Comparison of ENCODE assay signal across 19 cellular contexts in the genomic region with DNA sequence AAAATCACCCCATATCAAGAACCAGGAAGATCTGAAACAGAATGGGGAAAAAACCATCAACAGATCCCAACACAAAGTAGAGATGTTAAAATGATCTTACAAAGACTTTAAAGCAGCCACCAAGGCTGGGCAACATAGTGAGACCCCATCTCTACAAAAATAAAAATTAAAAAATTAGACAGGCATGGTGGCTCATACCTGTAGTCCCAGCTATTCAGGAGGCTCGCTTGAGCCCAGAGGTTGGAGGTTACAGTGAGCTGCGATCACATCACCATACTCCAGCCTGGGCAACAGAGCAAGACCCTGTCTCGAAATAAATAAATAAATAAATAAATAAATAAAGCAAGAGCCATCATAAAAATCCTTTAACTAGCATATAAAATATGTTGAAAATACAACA. TPM values are rescaled to one million over a fixed set of nuclear protein-coding genes. Genes with fewer than 3 reads are reported as not detected.
DNase-seq lines count a peak whose midpoint lies in the region; ATAC-seq, FAIRE-seq and TF ChIP-seq lines count a peak whose summit lies in the region.
"Had no signal": no experiment of that assay in that cellular context is flagged by ENCODE, and none has a peak within 500 bp of the region (broad histone marks: within the 10 kb centered on the region; RNA-seq: fewer than 3 reads in every experiment).

No MANE protein-coding gene starts in this region.

- no peak overlapping the region for H3K4me2 ChIP-seq in K562 (ENCODE audit: insufficient read depth, low read length)
- H3K4me2 ChIP-seq: A549; BLaER1 treated with 17β-estradiol and CSF1 and Interleukin-3, amounts not matched to agents 10 nM and 100 nM had no signal

- no peak for TF ChIP-seq CTCF in HEK293 (tag by site-specific recombination; IDR thresholded peaks at IDR 0.05)
- no peak for TF ChIP-seq CTCF in K562 (IDR thresholded peaks at IDR 0.05 in 2 of 3, conservative IDR thresholded peaks at IDR 0.05 in 1 of 3; ENCODE audit: insufficient read depth in 2 of 3, low read depth in 1 of 3, low read length in 3 of 3)
- TF ChIP-seq CTCF in right atrium auricular region (IDR thresholded peaks at IDR 0.05), result no peak

- WGBS in K562 (ENCODE audit: insufficient coverage, low coverage, missing lambda C conversion rate), result 95% methylated on average over 3 of the region's 3 CpGs

- H3K9ac ChIP-seq in K562 (ENCODE audit: insufficient read depth in 1 of 2, low read depth in 2 of 2, low read length in 2 of 2), result no peak overlapping the region
- H3K9ac ChIP-seq: BLaER1 treated with 17β-estradiol and CSF1 and Interleukin-3, amounts not matched to agents 10 nM and 100 nM had no signal

- peak overlapping the region; percentile 5 for H3K27ac Mint-ChIP-seq in activated naive CD4-positive, alpha-beta T cell treated with anti-CD3 and anti-CD28 coated beads, Interleukin-2, amount 50 U/mL, for 24 hours
- H3K27ac Mint-ChIP-seq: CD4-positive, alpha-beta T cell had no signal

- no peak for TF ChIP-seq POLR2A in K562 (conservative IDR thresholded peaks at IDR 0.05)

- H3K4me3 Mint-ChIP-seq in activated naive CD4-positive, alpha-beta T cell treated with anti-CD3 and anti-CD28 coated beads, Interleukin-2, amount 50 U/mL, for 24 hours, result no peak overlapping the region
- H3K4me3 Mint-ChIP-seq: CD4-positive, alpha-beta T cell; CD8-positive, alpha-beta T cell had no signal

- peaks cover 99% of the 10 kb centered on the region for H3K79me2 ChIP-seq in K562 (ENCODE audit: control insufficient read depth, insufficient read depth, low read length)

- H3K9me3 ChIP-seq in HEK293 (ENCODE audit: control insufficient read depth, insufficient read depth, low read depth, low read length), result no peaks in the 10 kb centered on the region
- H3K9me3 ChIP-seq in K562 (replicated peaks; ENCODE audit: control insufficient read depth, insufficient read depth, low read depth, low read length), result no peaks in the 10 kb centered on the region
- peaks cover 0 to 13% of the 10 kb centered on the region in 2 donors for H3K9me3 ChIP-seq in right atrium auricular region
- H3K9me3 ChIP-seq: Caco-2 had no signal

- peaks cover 3% of the 10 kb centered on the region; the same call in 1 of the 2 replicates for H4K20me1 ChIP-seq in K562 (replicated peaks; ENCODE audit: control insufficient read depth, insufficient read depth, low read length)

- no peaks in the 10 kb centered on the region for H3K9me1 ChIP-seq in K562 (ENCODE audit: control insufficient read depth, insufficient read depth, low read length)

- H3K9me3 Mint-ChIP-seq in activated naive CD4-positive, alpha-beta T cell treated with anti-CD3 and anti-CD28 coated beads, Interleukin-2, amount 50 U/mL, for 24 hours, result peaks cover 5% of the 10 kb centered on the region

- no peak for TF ChIP-seq RAD21 in K562 (CRISPR knock-in tag; conservative IDR thresholded peaks at IDR 0.05 in 1 of 2, IDR thresholded peaks at IDR 0.05 in 1 of 2)

- no TSS peak for BruUV-seq in K562 (replicated peaks; lab: Mats Ljungman, UMichigan)

- H3K36me3 Mint-ChIP-seq in activated naive CD4-positive, alpha-beta T cell treated with anti-CD3 and anti-CD28 coated beads, Interleukin-2, amount 50 U/mL, for 24 hours, result peaks cover 23% of the 10 kb centered on the region

- H3K36me3 ChIP-seq in HEK293 (ENCODE audit: control insufficient read depth in 2 of 2, insufficient read depth in 1 of 2, low read length in 2 of 2) (no peaks in the 10 kb centered on the region), K562 (ENCODE audit: control insufficient read depth, insufficient read depth, low read length) (no peaks in the 10 kb centered on the region; the same call in 2 of the 3 replicates), right atrium auricular region (no peaks in the 10 kb centered on the region)

- no peak overlapping the region for H2AFZ ChIP-seq in K562 (ENCODE audit: low read depth, low read length)

- H3K27me3 ChIP-seq in K562 (ENCODE audit: control insufficient read depth in 2 of 2, insufficient read depth in 2 of 2, low read length in 2 of 2), result no peaks in the 10 kb centered on the region
- no peaks in the 10 kb centered on the region for H3K27me3 ChIP-seq in right atrium auricular region
- H3K27me3 ChIP-seq: BLaER1 treated with 17β-estradiol and CSF1 and Interleukin-3, amounts not matched to agents 10 nM and 100 nM had no signal

- ATAC-seq in K562, result no peak
- ATAC-seq: A549; CD8-positive, alpha-beta T cell had no signal

- in situ Hi-C loops in K562 (cut with MboI), result no loop called here

- H3K4me3 ChIP-seq in HEK293 (ENCODE audit: low read depth, low read length) (no peak overlapping the region), K562 (no peak overlapping the region), right atrium auricular region (no peak overlapping the region)
- H3K4me3 ChIP-seq: A549; BLaER1 treated with 17β-estradiol and CSF1 and Interleukin-3, amounts not matched to agents 10 nM and 100 nM had no signal

- no peak overlapping the region for H3K27ac ChIP-seq in HEK293 (ENCODE audit: extremely low read depth, low read depth, low read length)
- no peak overlapping the region for H3K27ac ChIP-seq in K562 (ENCODE audit: extremely low read depth, low read depth, low read length)
- no peak overlapping the region for H3K27ac ChIP-seq in right atrium auricular region
- H3K27ac ChIP-seq: 22Rv1; A549; BLaER1 treated with 17β-estradiol and CSF1 and Interleukin-3, amounts not matched to agents 10 nM and 100 nM; C4-2B had no signal

- CTCF ChIA-PET in HEK293 (lab: Yijun Ruan, JAX) (interaction anchor here (0.7 to 1.9 kb wide), 2 partner anchors 10 to 18 kb away, joined by 3 to 5 read pairs; no protein-coding TSS in a partner anchor), K562 (lab: Yijun Ruan, JAX; ENCODE audit: low intra/inter-chr PET ratio) (no interaction called here)

- peaks cover 73% of the 10 kb centered on the region for H3K4me1 Mint-ChIP-seq in activated naive CD4-positive, alpha-beta T cell treated with anti-CD3 and anti-CD28 coated beads, Interleukin-2, amount 50 U/mL, for 24 hours

- POLR2A ChIA-PET in HEK293 (lab: Yijun Ruan, JAX), result no interaction called here
- POLR2A ChIA-PET in K562 (lab: Yijun Ruan, JAX), result interaction anchor here (0.6 to 1.1 kb wide), 3 partner anchors 11 to 360 kb away, joined by 3 to 6 read pairs (median 3); no protein-coding TSS in a partner anchor

- no peak for FAIRE-seq in K562 (lab: Jason Lieb, UNC)
- FAIRE-seq: A549, G401.6 had no signal

- intact Hi-C loops in K562 (cut with micrococcal nuclease), result no loop called here

- TF ChIP-seq EP300 in K562 (IDR thresholded peaks at IDR 0.05; ENCODE audit: low read length), result no peak

- no peaks in the 10 kb centered on the region for H3K27me3 Mint-ChIP-seq in activated naive CD4-positive, alpha-beta T cell treated with anti-CD3 and anti-CD28 coated beads, Interleukin-2, amount 50 U/mL, for 24 hours
- H3K27me3 Mint-ChIP-seq: B cell; CD4-positive, alpha-beta T cell had no signal

- no peaks in the 10 kb centered on the region for H3K4me1 ChIP-seq in HEK293 (ENCODE audit: control insufficient read depth, insufficient read depth, low read length)
- no peaks in the 10 kb centered on the region for H3K4me1 ChIP-seq in K562 (replicated peaks in 1 of 2; ENCODE audit: control insufficient read depth in 2 of 2, insufficient read depth in 2 of 2, low read length in 2 of 2)
- peaks cover 0 to 8% of the 10 kb centered on the region in 2 donors for H3K4me1 ChIP-seq in right atrium auricular region
- H3K4me1 ChIP-seq: A549; BLaER1 treated with 17β-estradiol and CSF1 and Interleukin-3, amounts not matched to agents 10 nM and 100 nM; Caco-2 had no signal

- no peak for DNase-seq in activated naive CD4-positive, alpha-beta T cell treated with Interleukin-2 at 50 U/mL for 16 hours
- DNase-seq in K562 (ENCODE audit: extremely low read depth in 1 of 4, low spot score in 3 of 4) (no peak), right atrium auricular region (ENCODE audit: low spot score) (no peak), MV-4-11 (lab: John Stamatoyannopoulos, UW) (no peak)
- DNase-seq: AML-193; Caco-2; Calu3; CD4-positive, alpha-beta T cell; CD8-positive, alpha-beta T cell; DMS79 treated with DMSO at 0.1 percent for 48 hours; GF-D8 had no signal

TF ChIP-seq in HEK293, 187 proteins besides CTCF, POLR2A, EP300 and RAD21:
- TF ChIP-seq KLF1 (tag by site-specific recombination; IDR thresholded peaks at IDR 0.05) (no peak), YY1 (tag by site-specific recombination; IDR thresholded peaks at IDR 0.05) (no peak), ZNF221 (tag by site-specific recombination; IDR thresholded peaks at IDR 0.05; ENCODE audit: borderline replicate concordance) (no peak), SP3 (tag by site-specific recombination; IDR thresholded peaks at IDR 0.05) (no peak), ZNF121 (tag by site-specific recombination; IDR thresholded peaks at IDR 0.05) (peak; percentile 81)

TF ChIP-seq in K562, 482 proteins besides CTCF, POLR2A, EP300 and RAD21:
- no peak for TF ChIP-seq ZNF695 (CRISPR knock-in tag; IDR thresholded peaks at IDR 0.05)
- TF ChIP-seq ZNF121 (CRISPR knock-in tag; conservative IDR thresholded peaks at IDR 0.05), result peak; percentile 95
- no peak for TF ChIP-seq CEBPG (CRISPR knock-in tag; IDR thresholded peaks at IDR 0.05)
- TF ChIP-seq CEBPG (tag; conservative IDR thresholded peaks at IDR 0.05 in 1 of 2, IDR thresholded peaks at IDR 0.05 in 1 of 2), result no peak
- TF ChIP-seq BCOR (IDR thresholded peaks at IDR 0.05), result peak; percentile 63; the same call in 1 of the 2 replicates

RNA-seq across cellular contexts. Expression of a gene that starts 20.5 kb away (rescaled TPM):
- total RNA-seq in K562 (2011; cell fraction: chromatin; rRNA removed; ENCODE audit: low replicate concordance), result 113 and 316 TPM in 2 replicates
- total RNA-seq in K562 (2011; cell fraction: nucleolus; rRNA removed), result 99.9 and 122 TPM in 2 replicates
- 188 and 269 TPM in 2 replicates for total RNA-seq in K562 (2011; cell fraction: nucleoplasm; rRNA removed)
- total RNA-seq in K562 (2014; rRNA removed) (61.1 and 63.8 TPM in 2 replicates), K562 (2014; rRNA removed; fragmentation: Illumina TruSeq; extraction: Trizol) (69.3 and 74.5 TPM in 2 replicates), K562 (2015; rRNA removed; fragmentation: Illumina TruSeq; extraction: Trizol) (55.9 and 56.2 TPM in 2 replicates), K562 (2021) (65.0 and 66.0 TPM in 2 replicates), right atrium auricular region (10 to 100 TPM; 34.2 to 51.7 TPM)
- polyA plus RNA-seq in K562 (2011; rRNA removed) (121 and 127 TPM in 2 replicates), K562 (2014; fragmentation: Illumina TruSeq; extraction: Trizol) (60.8 and 67.7 TPM in 2 replicates), K562 (2014; fragmentation: Nextera tagmentation; extraction: Ambion mirVana) (10 to 100 TPM; 30.2 to 36.7 TPM), K562 (2014; rRNA removed) (130 and 142 TPM in 2 replicates)
- 16.1 and 37.4 TPM in 2 replicates for polyA plus RNA-seq in K562 (2011; cell fraction: cytosol; rRNA removed)
- 313 and 349 TPM in 2 replicates for polyA plus RNA-seq in K562 (2011; cell fraction: nucleus; rRNA removed)
- 55.8 and 60.0 TPM in 2 replicates for polyA plus RNA-seq in K562 (2012)
- 58.1 and 85.0 TPM in 2 replicates for polyA minus RNA-seq in K562 (2011; rRNA and poly(A)+ RNA removed)
- polyA minus RNA-seq in K562 (2011; cell fraction: cytosol; rRNA and poly(A)+ RNA removed), result 22.3 and 29.2 TPM in 2 replicates
- polyA minus RNA-seq in K562 (2011; cell fraction: nucleus; rRNA and poly(A)+ RNA removed), result 128 and 197 TPM in 2 replicates
